14 cellular contexts compared by ENCODE assay signal in the genomic region with DNA sequence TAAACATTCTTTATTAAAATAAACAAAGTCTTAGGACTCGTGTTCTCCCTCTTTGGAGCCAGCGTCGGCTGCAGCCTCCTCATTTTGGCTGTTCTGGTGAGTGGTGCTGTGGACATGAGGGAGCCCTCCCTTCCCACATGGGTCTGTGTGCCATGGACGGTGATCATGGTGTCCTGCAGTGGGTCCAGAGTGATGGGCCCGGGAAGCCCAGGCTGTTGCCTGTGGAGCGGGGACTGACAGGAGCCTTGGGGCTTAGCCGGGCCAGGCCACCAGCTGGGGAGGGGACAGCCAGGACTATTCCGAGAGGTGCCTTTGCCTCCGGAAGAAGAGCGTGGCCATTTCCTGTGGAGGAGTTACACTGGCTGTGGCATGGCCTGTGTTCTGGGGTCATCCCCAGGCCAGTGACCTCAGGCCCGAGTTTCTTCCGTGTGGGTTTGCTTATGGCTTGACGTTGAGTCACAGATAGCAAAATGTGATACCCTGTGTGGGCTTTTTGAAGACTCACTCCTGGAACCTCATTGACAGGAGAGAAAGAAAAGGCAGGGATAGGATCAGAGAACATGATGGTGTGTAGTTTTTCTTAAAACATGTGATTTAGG.
DNase-seq lines count a peak whose midpoint lies in the region; ATAC-seq, FAIRE-seq and TF ChIP-seq lines count a peak whose summit lies in the region.
"Had no signal": no experiment of that assay in that cellular context is flagged by ENCODE, and none has a peak within 500 bp of the region (broad histone marks: within the 10 kb centered on the region; RNA-seq: fewer than 3 reads in every experiment).

No MANE protein-coding gene starts in this region.

- peaks cover 4% of the 10 kb centered on the region for H3K4me1 Mint-ChIP-seq in stimulated activated naive CD8-positive, alpha-beta T cell treated with anti-CD3 and anti-CD28 coated beads, Interleukin-15, Interleukin-2, amounts not matched to agents 100 ng/mL and 50 ng/mL, for 24 hours (ENCODE audit: low read depth)
- H3K4me1 Mint-ChIP-seq in stimulated activated naive CD8-positive, alpha-beta T cell treated with anti-CD3 and anti-CD28 coated beads, Interleukin-15, amount 100 ng/mL, for 72 hours: peaks cover 3% of the 10 kb centered on the region
- H3K4me1 Mint-ChIP-seq in activated T-helper 1 cell treated with anti-CD3 and anti-CD28 coated beads, Interleukin-12 subunit alpha, Interleukin-12 subunit beta, Interleukin-2, Interleukin-4 antibody, amounts not matched to agents 30 ng/mL and 10 ng/mL and 1 ng/mL, durations not matched to agents 14 hours and 24 hours and 36 hours (ENCODE audit: low read depth): peaks cover 5% of the 10 kb centered on the region

- no peak overlapping the region for H3K4me3 Mint-ChIP-seq in stimulated activated naive CD8-positive, alpha-beta T cell treated with anti-CD3 and anti-CD28 coated beads, Interleukin-15, Interleukin-2, amounts not matched to agents 100 ng/mL and 50 ng/mL, for 24 hours
- H3K4me3 Mint-ChIP-seq in stimulated activated naive CD8-positive, alpha-beta T cell treated with anti-CD3 and anti-CD28 coated beads, Interleukin-15, amount 100 ng/mL, for 72 hours: no peak overlapping the region
- H3K4me3 Mint-ChIP-seq in activated T-helper 1 cell treated with anti-CD3 and anti-CD28 coated beads, Interleukin-12 subunit alpha, Interleukin-12 subunit beta, Interleukin-2, Interleukin-4 antibody, amounts not matched to agents 30 ng/mL and 10 ng/mL and 1 ng/mL, durations not matched to agents 14 hours and 24 hours and 36 hours: no peak overlapping the region

- no peak for ATAC-seq in stimulated activated naive CD8-positive, alpha-beta T cell treated with anti-CD3 and anti-CD28 coated beads, Interleukin-15, amount 100 ng/mL, for 72 hours
- ATAC-seq in HG03354 (IDR thresholded peaks at IDR 0.05; ENCODE audit: poor library complexity, severe bottlenecking, unreplicated experiment): no peak
- ATAC-seq: activated CD4-positive, CD25-positive, alpha-beta regulatory T cell treated with anti-CD3 and anti-CD28 coated beads, Interleukin-2, amount 50 U/mL, for 24 hours; foreskin keratinocyte; left ventricle myocardium superior; psoas muscle had no signal

- H3K36me3 Mint-ChIP-seq in stimulated activated naive CD8-positive, alpha-beta T cell treated with anti-CD3 and anti-CD28 coated beads, Interleukin-15, Interleukin-2, amounts not matched to agents 100 ng/mL and 50 ng/mL, for 24 hours (ENCODE audit: low read depth): peaks cover 69% of the 10 kb centered on the region
- H3K36me3 Mint-ChIP-seq in activated T-helper 1 cell treated with anti-CD3 and anti-CD28 coated beads, Interleukin-12 subunit alpha, Interleukin-12 subunit beta, Interleukin-2, Interleukin-4 antibody, amounts not matched to agents 30 ng/mL and 10 ng/mL and 1 ng/mL, durations not matched to agents 14 hours and 24 hours and 36 hours (ENCODE audit: low read depth): peaks cover 59% of the 10 kb centered on the region

- DNase-seq in stimulated activated naive CD8-positive, alpha-beta T cell treated with anti-CD3 and anti-CD28 coated beads, Interleukin-15, amount 100 ng/mL, for 72 hours: no peak
- no peak for DNase-seq in activated T-helper 1 cell treated with anti-CD3 and anti-CD28 coated beads, Interleukin-12 subunit alpha, Interleukin-12 subunit beta, Interleukin-2, Interleukin-4 antibody, amounts not matched to agents 30 ng/mL and 10 ng/mL and 1 ng/mL, durations not matched to agents 14 hours and 24 hours and 36 hours (ENCODE audit: low spot score)
- DNase-seq in mesenteric fat pad (ENCODE audit: low spot score) (peak; percentile 83), NCI-H187 (lab: John Stamatoyannopoulos, UW) (no peak), NCI-H1092 (lab: John Stamatoyannopoulos, UW) (no peak), H54 (ENCODE audit: insufficient read length, low spot score) (no peak)
- DNase-seq: COR-L47, foreskin keratinocyte, left ventricle myocardium superior, psoas muscle, stomach had no signal

- no peaks in the 10 kb centered on the region for H3K27me3 Mint-ChIP-seq in stimulated activated naive CD8-positive, alpha-beta T cell treated with anti-CD3 and anti-CD28 coated beads, Interleukin-15, Interleukin-2, amounts not matched to agents 100 ng/mL and 50 ng/mL, for 24 hours
- no peaks in the 10 kb centered on the region for H3K27me3 Mint-ChIP-seq in stimulated activated naive CD8-positive, alpha-beta T cell treated with anti-CD3 and anti-CD28 coated beads, Interleukin-15, amount 100 ng/mL, for 72 hours
- no peaks in the 10 kb centered on the region for H3K27me3 Mint-ChIP-seq in activated T-helper 1 cell treated with anti-CD3 and anti-CD28 coated beads, Interleukin-12 subunit alpha, Interleukin-12 subunit beta, Interleukin-2, Interleukin-4 antibody, amounts not matched to agents 30 ng/mL and 10 ng/mL and 1 ng/mL, durations not matched to agents 14 hours and 24 hours and 36 hours (ENCODE audit: insufficient read depth)

- H3K9me3 Mint-ChIP-seq in stimulated activated naive CD8-positive, alpha-beta T cell treated with anti-CD3 and anti-CD28 coated beads, Interleukin-15, Interleukin-2, amounts not matched to agents 100 ng/mL and 50 ng/mL, for 24 hours: no peaks in the 10 kb centered on the region
- H3K9me3 Mint-ChIP-seq in stimulated activated naive CD8-positive, alpha-beta T cell treated with anti-CD3 and anti-CD28 coated beads, Interleukin-15, amount 100 ng/mL, for 72 hours: no peaks in the 10 kb centered on the region
- no peaks in the 10 kb centered on the region for H3K9me3 Mint-ChIP-seq in activated T-helper 1 cell treated with anti-CD3 and anti-CD28 coated beads, Interleukin-12 subunit alpha, Interleukin-12 subunit beta, Interleukin-2, Interleukin-4 antibody, amounts not matched to agents 30 ng/mL and 10 ng/mL and 1 ng/mL, durations not matched to agents 14 hours and 24 hours and 36 hours

- FAIRE-seq in H54 (lab: Jason Lieb, UNC): no peak

- TF ChIP-seq POLR2A in H54 (IDR thresholded peaks at IDR 0.05; ENCODE audit: low read depth, low read length): no peak

- H3K27ac Mint-ChIP-seq in stimulated activated naive CD8-positive, alpha-beta T cell treated with anti-CD3 and anti-CD28 coated beads, Interleukin-15, Interleukin-2, amounts not matched to agents 100 ng/mL and 50 ng/mL, for 24 hours: peak overlapping the region; percentile 55
- peak overlapping the region in 1 of 2 donors; percentile 91 for H3K27ac Mint-ChIP-seq in stimulated activated naive CD8-positive, alpha-beta T cell treated with anti-CD3 and anti-CD28 coated beads, Interleukin-15, amount 100 ng/mL, for 72 hours
- peak overlapping the region; percentile 55 for H3K27ac Mint-ChIP-seq in activated T-helper 1 cell treated with anti-CD3 and anti-CD28 coated beads, Interleukin-12 subunit alpha, Interleukin-12 subunit beta, Interleukin-2, Interleukin-4 antibody, amounts not matched to agents 30 ng/mL and 10 ng/mL and 1 ng/mL, durations not matched to agents 14 hours and 24 hours and 36 hours

- intact Hi-C loops in activated T-helper 1 cell treated with anti-CD3 and anti-CD28 coated beads, Interleukin-12 subunit alpha, Interleukin-12 subunit beta, Interleukin-2, Interleukin-4 antibody, amounts not matched to agents 30 ng/mL and 10 ng/mL and 1 ng/mL, durations not matched to agents 14 hours and 24 hours and 36 hours (cut with micrococcal nuclease): no loop called here
